Comparison of ENCODE assay signal across 20 cellular contexts in the genomic region with DNA sequence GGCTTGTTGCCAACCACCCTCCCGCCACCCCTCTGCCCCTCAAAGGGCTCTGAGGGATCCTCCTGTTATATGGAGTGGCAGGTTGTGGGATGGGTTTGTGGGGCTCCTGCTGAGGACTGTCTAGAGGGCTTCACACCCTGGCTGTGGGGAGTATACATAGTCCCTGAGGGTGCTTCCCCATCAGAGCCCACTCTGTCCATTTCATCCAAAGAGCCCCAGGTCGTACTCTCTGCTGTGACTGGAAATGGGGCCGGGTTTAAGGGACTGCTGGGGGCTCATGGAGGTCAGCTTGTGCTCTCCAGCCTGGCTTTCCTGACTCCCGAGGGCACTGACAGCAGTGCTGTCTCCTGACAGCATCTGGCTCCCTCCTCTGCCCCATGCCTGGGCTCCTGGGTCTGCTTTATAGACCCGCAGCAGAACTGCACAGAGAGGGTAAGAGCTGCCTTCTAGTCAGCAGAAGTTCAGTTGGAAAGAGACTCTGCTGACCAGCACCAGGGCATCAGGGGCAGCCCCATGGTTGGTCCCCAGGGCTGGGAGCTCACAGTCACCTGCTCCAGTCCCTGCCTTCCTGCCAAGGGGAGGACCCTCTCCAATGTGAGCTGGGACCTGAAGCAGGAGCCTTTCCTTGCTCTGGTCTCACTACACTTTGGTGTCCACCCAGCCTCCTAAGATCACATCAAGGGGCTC. TPM values are rescaled to one million over a fixed set of nuclear protein-coding genes. Genes with fewer than 3 reads are reported as not detected.
A peak's percentile ranks its signal among the peaks of the same experiment; 100 is the strongest.
DNase-seq lines count a peak whose midpoint lies in the region; ATAC-seq and TF ChIP-seq lines count a peak whose summit lies in the region.
"Had no signal": no experiment of that assay in that cellular context is flagged by ENCODE, and none has a peak within 500 bp of the region (broad histone marks: within the 10 kb centered on the region; RNA-seq: fewer than 3 reads in every experiment).

No MANE protein-coding gene starts in this region.

- DNase-seq in activated T-cell treated with anti-CD3 and anti-CD28 coated beads, Interleukin-2, amount 50 U/mL, for 24 hours: peak; percentile 35
- DNase-seq in activated T-cell treated with anti-CD3 and anti-CD28 coated beads for 4 hours: no peak
- no peak for DNase-seq in PC-9
- DNase-seq in epithelial cell of prostate (ENCODE audit: low read depth, low spot score): no peak
- no peak for DNase-seq in stimulated activated effector memory CD8-positive, alpha-beta T cell treated with anti-CD3 and anti-CD28 coated beads, Interleukin-12 subunit alpha, Interleukin-12 subunit beta, amount 100 ng/mL, for 72 hours (ENCODE audit: low spot score in 2 of 2)
- DNase-seq in DMS 273 (lab: John Stamatoyannopoulos, UW; ENCODE audit: unreplicated experiment): no peak
- no peak for DNase-seq in activated CD4-positive, CD25-positive, alpha-beta regulatory T cell treated with anti-CD3 and anti-CD28 coated beads, Interleukin-2, amount 50 U/mL, for 72 hours
- DNase-seq: activated CD4-positive, alpha-beta T cell treated with anti-CD3 and anti-CD28 coated beads for 48 hours; activated gamma-delta T cell treated with Interleukin-2 at 50 U/mL for 16 hours; left ventricle myocardium superior; naive thymus-derived CD4-positive, alpha-beta T cell; NCI-H1417; NCI-H510A treated with DMSO at 0.1 percent for 48 hours; stimulated activated CD4-positive, alpha-beta T cell treated with anti-CD3 and anti-CD28 coated beads, Interleukin-2, amount 100 ng/mL, for 24 hours; stimulated activated CD8-positive, alpha-beta memory T cell treated with anti-CD3 and anti-CD28 coated beads, Interleukin-4, amount 100 ng/mL, for 48 hours; upper lobe of left lung had no signal

- H3K27ac Mint-ChIP-seq in activated T-cell treated with anti-CD3 and anti-CD28 coated beads, Interleukin-2, amount 50 U/mL, for 24 hours: no peak overlapping the region
- peak overlapping the region; percentile 57 for H3K27ac Mint-ChIP-seq in stimulated activated effector memory CD8-positive, alpha-beta T cell treated with anti-CD3 and anti-CD28 coated beads, Interleukin-12 subunit alpha, Interleukin-12 subunit beta, amount 100 ng/mL, for 72 hours
- H3K27ac Mint-ChIP-seq: brain had no signal

- H3K27ac ChIP-seq in PC-9 (peak overlapping the region; percentile 69), epithelial cell of prostate (peak overlapping the region; percentile 99)
- H3K27ac ChIP-seq: upper lobe of left lung had no signal

- CTCF ChIA-PET in PC-9 (lab: Charles Lee): no interaction called here

- peaks cover 2% of the 10 kb centered on the region for H3K36me3 Mint-ChIP-seq in activated T-cell treated with anti-CD3 and anti-CD28 coated beads, Interleukin-2, amount 50 U/mL, for 24 hours (ENCODE audit: low read depth)
- peaks cover 12% of the 10 kb centered on the region for H3K36me3 Mint-ChIP-seq in stimulated activated effector memory CD8-positive, alpha-beta T cell treated with anti-CD3 and anti-CD28 coated beads, Interleukin-12 subunit alpha, Interleukin-12 subunit beta, amount 100 ng/mL, for 72 hours
- H3K36me3 Mint-ChIP-seq: brain had no signal

- no peak for TF ChIP-seq CTCF in PC-9 (conservative IDR thresholded peaks at IDR 0.05)

- no peaks in the 10 kb centered on the region for H3K9me3 ChIP-seq in PC-9 (ENCODE audit: insufficient read depth, low read depth)
- H3K9me3 ChIP-seq: upper lobe of left lung had no signal

- H3F3A ChIP-seq in PC-9 (ENCODE audit: insufficient read depth, low read depth): peaks cover 68% of the 10 kb centered on the region

- no peaks in the 10 kb centered on the region for H3K36me3 ChIP-seq in PC-9 (ENCODE audit: low read depth)
- H3K36me3 ChIP-seq: upper lobe of left lung had no signal

- H3K4me1 Mint-ChIP-seq in activated T-cell treated with anti-CD3 and anti-CD28 coated beads, Interleukin-2, amount 50 U/mL, for 24 hours (ENCODE audit: low read depth): peaks cover 58% of the 10 kb centered on the region
- H3K4me1 Mint-ChIP-seq in stimulated activated effector memory CD8-positive, alpha-beta T cell treated with anti-CD3 and anti-CD28 coated beads, Interleukin-12 subunit alpha, Interleukin-12 subunit beta, amount 100 ng/mL, for 72 hours: peaks cover 63% of the 10 kb centered on the region

- H4K20me1 ChIP-seq in PC-9 (ENCODE audit: insufficient read depth): no peaks in the 10 kb centered on the region

- H3K79me2 ChIP-seq in PC-9 (ENCODE audit: low read depth): no peaks in the 10 kb centered on the region

- H3K4me3 ChIP-seq in PC-9: no peak overlapping the region
- H3K4me3 ChIP-seq: upper lobe of left lung had no signal

- no peaks in the 10 kb centered on the region for H3K27me3 Mint-ChIP-seq in activated T-cell treated with anti-CD3 and anti-CD28 coated beads, Interleukin-2, amount 50 U/mL, for 24 hours

- no peak overlapping the region for H2AFZ ChIP-seq in PC-9

- no peak for ATAC-seq in stimulated activated effector memory CD8-positive, alpha-beta T cell treated with anti-CD3 and anti-CD28 coated beads, Interleukin-12 subunit alpha, Interleukin-12 subunit beta, amount 100 ng/mL, for 72 hours
- no peak for ATAC-seq in GM18870 (IDR thresholded peaks at IDR 0.05; ENCODE audit: unreplicated experiment)
- ATAC-seq: left ventricle myocardium superior; naive thymus-derived CD4-positive, alpha-beta T cell had no signal

- no peaks in the 10 kb centered on the region for H3K9me2 ChIP-seq in PC-9 (ENCODE audit: insufficient read depth)

- no peaks in the 10 kb centered on the region for H3K9me3 Mint-ChIP-seq in activated T-cell treated with anti-CD3 and anti-CD28 coated beads, Interleukin-2, amount 50 U/mL, for 24 hours
- H3K9me3 Mint-ChIP-seq in stimulated activated effector memory CD8-positive, alpha-beta T cell treated with anti-CD3 and anti-CD28 coated beads, Interleukin-12 subunit alpha, Interleukin-12 subunit beta, amount 100 ng/mL, for 72 hours: peaks cover 3% of the 10 kb centered on the region

- no peak overlapping the region for H3K4me3 Mint-ChIP-seq in activated T-cell treated with anti-CD3 and anti-CD28 coated beads, Interleukin-2, amount 50 U/mL, for 24 hours
- peak overlapping the region; percentile 66 for H3K4me3 Mint-ChIP-seq in stimulated activated effector memory CD8-positive, alpha-beta T cell treated with anti-CD3 and anti-CD28 coated beads, Interleukin-12 subunit alpha, Interleukin-12 subunit beta, amount 100 ng/mL, for 72 hours
- H3K4me3 Mint-ChIP-seq: brain, IgD-negative memory B cell had no signal

- POLR2A ChIA-PET in PC-9 (lab: Charles Lee; ENCODE audit: unreplicated experiment): interaction anchor here (0.7 kb wide), 2 partner anchors 18 to 51 kb away, joined by 3 to 4 read pairs; partner anchors contain the start of gene TNS4

- intact Hi-C loops in PC-9 (cut with micrococcal nuclease; ENCODE audit: unreplicated experiment): loop anchor here (5.0 kb wide), 2 partner anchors 77 to 1133 kb away; partner anchors contain the start of gene IGFBP4

- no peaks in the 10 kb centered on the region for H3K27me3 ChIP-seq in PC-9 (ENCODE audit: insufficient read depth, low read depth)
- H3K27me3 ChIP-seq: upper lobe of left lung had no signal

- H3K4me1 ChIP-seq in PC-9 (replicated peaks; ENCODE audit: insufficient read depth): peaks cover 94% of the 10 kb centered on the region

- BruUV-seq in PC-9 (replicated peaks; lab: Mats Ljungman, UMichigan): no TSS peak

- peak overlapping the region; percentile 61 for H3K4me2 ChIP-seq in PC-9

RNA-seq across cellular contexts. Expression of gene TNS4, which starts 17.8 kb away (rescaled TPM):
- 17.4 and 23.5 TPM in 2 replicates for total RNA-seq in PC-9 (2021)
- total RNA-seq: fibroblast of villous mesenchyme, left ventricle myocardium superior had no signal

RNA-seq across cellular contexts. Expression of gene CCR7, which starts 46.0 kb away (rescaled TPM):
- not detected in 2 replicates for total RNA-seq in PC-9 (2021)
- total RNA-seq: fibroblast of villous mesenchyme had no signal
